23 cellular contexts compared by ENCODE assay signal in the genomic region with DNA sequence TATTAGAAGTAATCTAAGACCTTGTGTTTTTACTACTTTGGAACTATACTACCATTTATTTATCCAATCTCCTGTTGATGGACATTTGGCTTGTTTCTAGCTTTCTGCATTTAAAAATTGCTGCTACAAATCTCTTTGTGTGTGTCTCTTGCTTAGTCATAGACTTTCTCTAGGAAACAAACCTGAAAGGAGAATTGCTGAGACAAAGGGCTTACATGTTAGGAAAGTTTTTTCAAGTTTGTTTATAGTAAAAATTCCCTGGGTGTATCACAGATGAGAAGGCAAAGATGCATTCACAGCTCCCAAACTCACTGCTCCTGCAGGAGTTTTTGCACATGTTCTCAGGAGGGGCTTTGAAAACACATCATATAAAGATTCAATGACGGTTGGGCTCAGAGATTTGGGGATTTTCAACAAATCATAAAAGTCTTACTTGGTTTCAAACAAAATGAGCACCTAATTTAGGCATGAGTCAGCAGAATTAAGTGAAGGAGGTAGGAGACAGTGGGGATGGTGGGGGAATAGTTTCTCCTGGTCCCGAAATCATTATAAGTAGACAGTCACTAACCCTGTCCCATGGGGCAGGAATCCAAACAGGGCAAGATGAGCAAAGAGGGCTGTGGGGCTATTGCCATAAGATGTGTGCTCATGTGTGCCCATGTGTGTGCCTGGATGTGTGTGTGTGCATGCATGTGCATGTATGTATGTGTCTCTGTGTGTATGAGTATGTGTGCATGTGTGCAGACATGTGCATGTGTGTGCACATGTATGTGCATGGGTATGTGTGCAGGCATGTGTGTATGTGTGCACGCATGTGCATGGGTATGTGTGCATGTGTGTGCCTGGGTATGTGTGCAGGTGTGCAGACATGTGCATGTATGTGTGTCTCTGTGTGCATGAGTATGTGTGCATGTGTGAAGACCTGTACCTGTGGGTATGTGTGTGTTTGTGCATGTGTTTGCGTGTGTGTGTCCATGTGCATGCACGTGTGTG. TPM values are rescaled to one million over a fixed set of nuclear protein-coding genes. Genes with fewer than 3 reads are reported as not detected.
DNase-seq lines count a peak whose midpoint lies in the region; ATAC-seq, FAIRE-seq and TF ChIP-seq lines count a peak whose summit lies in the region.
"Had no signal": no experiment of that assay in that cellular context is flagged by ENCODE, and none has a peak within 500 bp of the region (broad histone marks: within the 10 kb centered on the region; RNA-seq: fewer than 3 reads in every experiment).

No MANE protein-coding gene starts in this region.

- H3K27ac ChIP-seq in HepG2 (ENCODE audit: extremely low read length, insufficient read depth, low read length) = no peak overlapping the region
- no peak overlapping the region for H3K27ac ChIP-seq in right lobe of liver
- H3K27ac ChIP-seq in K562 (ENCODE audit: extremely low read depth, low read depth, low read length) = no peak overlapping the region
- H3K27ac ChIP-seq: breast epithelium, C4-2B, epithelial cell of prostate, PC-9 had no signal

- no peak overlapping the region for H2AFZ ChIP-seq in HepG2 (ENCODE audit: low read length)
- no peak overlapping the region for H2AFZ ChIP-seq in K562 (ENCODE audit: low read depth, low read length)
- H2AFZ ChIP-seq: PC-9 had no signal

- no peak overlapping the region for H3K4me2 ChIP-seq in HepG2 (ENCODE audit: low read depth, low read length)
- no peak overlapping the region for H3K4me2 ChIP-seq in K562 (ENCODE audit: insufficient read depth, low read length)
- H3K4me2 ChIP-seq: PC-9 had no signal

- intact Hi-C loops in HepG2 (cut with micrococcal nuclease; ENCODE audit: unreplicated experiment) (no loop called here), right lobe of liver (cut with DNase I) (no loop called here), K562 (cut with micrococcal nuclease) (no loop called here)

- H3K9ac ChIP-seq in HepG2 (ENCODE audit: insufficient read depth, low read depth, low read length) = no peak overlapping the region
- no peak overlapping the region for H3K9ac ChIP-seq in K562 (ENCODE audit: insufficient read depth in 1 of 2, low read depth in 2 of 2, low read length in 2 of 2)

- DNase-seq in HepG2 (ENCODE audit: low spot score) = no peak
- no peak for DNase-seq in right lobe of liver
- DNase-seq in K562 (ENCODE audit: extremely low read depth in 1 of 4, low spot score in 3 of 4) = no peak
- peak; percentile 37 to 64 for DNase-seq in foreskin fibroblast
- no peak for DNase-seq in GM20000 (ENCODE audit: low spot score)
- no peak for DNase-seq in activated naive CD4-positive, alpha-beta T cell treated with anti-CD3 and anti-CD28 coated beads, Interleukin-2, amount 50 U/mL, for 16 hours
- DNase-seq in D341Med (ENCODE audit: low spot score) = no peak
- DNase-seq: 8988T; activated CD4-positive, alpha-beta memory T cell treated with anti-CD3 and anti-CD28 coated beads, Interleukin-2, amount 10 ng/mL, durations not matched to agents 7 days and 5 days; activated T-cell treated with anti-CD3 and anti-CD28 coated beads, Interleukin-2, amount 50 U/mL, for 48 hours; DMS 273 treated with DMSO at 0.1 percent for 48 hours; KG1; MV-4-11; NCI-H187; NCI-H748 treated with DMSO at 0.1 percent for 48 hours; PC-9; sigmoid colon; T-helper 2 cell had no signal

- ATAC-seq in HepG2 = no peak
- ATAC-seq in right lobe of liver = no peak
- no peak for ATAC-seq in K562
- no peak for ATAC-seq in HG03521 (IDR thresholded peaks at IDR 0.05; ENCODE audit: unreplicated experiment)
- ATAC-seq: activated naive CD4-positive, alpha-beta T cell treated with anti-CD3 and anti-CD28 coated beads, Interleukin-2, amount 50 U/mL, for 72 hours had no signal

- no peak for TF ChIP-seq POLR2A in HepG2 (IDR thresholded peaks at IDR 0.05; ENCODE audit: insufficient read depth in 1 of 2, low read depth in 2 of 2, low read length in 2 of 2)
- TF ChIP-seq POLR2A in right lobe of liver (IDR thresholded peaks at IDR 0.05) = no peak
- TF ChIP-seq POLR2A in K562 (conservative IDR thresholded peaks at IDR 0.05) = no peak

- TF ChIP-seq RAD21 in HepG2 (CRISPR knock-in tag; IDR thresholded peaks at IDR 0.05) (no peak), K562 (CRISPR knock-in tag; conservative IDR thresholded peaks at IDR 0.05 in 1 of 2, IDR thresholded peaks at IDR 0.05 in 1 of 2) (no peak)

- H4K20me1 ChIP-seq in HepG2 (ENCODE audit: insufficient read depth, low read length) (no peaks in the 10 kb centered on the region), K562 (replicated peaks; ENCODE audit: control insufficient read depth, insufficient read depth, low read length) (no peaks in the 10 kb centered on the region; the same call in 1 of the 2 replicates)

- in situ Hi-C loops in HepG2 (cut with HindIII; ENCODE audit: extremely low pct_ligation_motif_present, low pct_unique_long_range_greater_than_20kb) (no loop called here), K562 (cut with MboI) (no loop called here)

- H3K9me3 ChIP-seq in HepG2 (ENCODE audit: low read length) = no peaks in the 10 kb centered on the region
- no peaks in the 10 kb centered on the region for H3K9me3 ChIP-seq in right lobe of liver
- no peaks in the 10 kb centered on the region for H3K9me3 ChIP-seq in K562 (replicated peaks; ENCODE audit: control insufficient read depth, insufficient read depth, low read depth, low read length)
- H3K9me3 ChIP-seq: breast epithelium, sigmoid colon had no signal

- CTCF ChIA-PET in HepG2 (lab: Yijun Ruan, JAX; ENCODE audit: low intra/inter-chr PET ratio, low total read pairs) = no interaction called here
- CTCF ChIA-PET in K562 (lab: Yijun Ruan, JAX; ENCODE audit: low intra/inter-chr PET ratio) = no interaction called here

- 15% methylated on average over 5 of the region's 5 CpGs for WGBS in HepG2 (ENCODE audit: low lambda C conversion rate)
- 50% methylated on average over 4 of the region's 5 CpGs for WGBS in right lobe of liver (ENCODE audit: insufficient coverage, low coverage, low lambda C conversion rate, missing lambda C conversion rate)
- WGBS in K562 (ENCODE audit: insufficient coverage, low coverage, missing lambda C conversion rate) = 17% methylated on average over 5 of the region's 5 CpGs

- POLR2A ChIA-PET in HepG2 (lab: Yijun Ruan, JAX) (no interaction called here), K562 (lab: Yijun Ruan, JAX) (no interaction called here)

- peaks cover 4% of the 10 kb centered on the region for H3K9me1 ChIP-seq in K562 (ENCODE audit: control insufficient read depth, insufficient read depth, low read length)

- no peaks in the 10 kb centered on the region for H3K27me3 ChIP-seq in HepG2 (ENCODE audit: control insufficient read depth in 1 of 2, insufficient read depth in 2 of 2, low read length in 2 of 2)
- no peaks in the 10 kb centered on the region for H3K27me3 ChIP-seq in right lobe of liver
- no peaks in the 10 kb centered on the region for H3K27me3 ChIP-seq in K562 (ENCODE audit: control insufficient read depth in 2 of 2, insufficient read depth in 2 of 2, low read length in 2 of 2)
- H3K27me3 ChIP-seq: breast epithelium, sigmoid colon had no signal

- H3K79me2 ChIP-seq in HepG2 (ENCODE audit: insufficient read depth, low read length) = no peaks in the 10 kb centered on the region
- H3K79me2 ChIP-seq in K562 (ENCODE audit: control insufficient read depth, insufficient read depth, low read length) = no peaks in the 10 kb centered on the region

- no peak for TF ChIP-seq EP300 in HepG2 (IDR thresholded peaks at IDR 0.05; ENCODE audit: low read depth in 2 of 2, low read length in 2 of 2)
- TF ChIP-seq EP300 in HepG2 (CRISPR knock-in tag; IDR thresholded peaks at IDR 0.05; ENCODE audit: borderline replicate concordance) = no peak
- no peak for TF ChIP-seq EP300 in K562 (IDR thresholded peaks at IDR 0.05; ENCODE audit: low read length)

- H3K36me3 ChIP-seq in HepG2 (replicated peaks in 1 of 2; ENCODE audit: control insufficient read depth in 1 of 2, insufficient read depth in 2 of 2, low read length in 2 of 2) (no peaks in the 10 kb centered on the region), right lobe of liver (no peaks in the 10 kb centered on the region), K562 (ENCODE audit: control insufficient read depth, insufficient read depth, low read length) (no peaks in the 10 kb centered on the region)
- H3K36me3 ChIP-seq: breast epithelium, sigmoid colon had no signal

- H3K4me3 ChIP-seq in HepG2 (replicated peaks in 1 of 3; ENCODE audit: insufficient read depth in 1 of 3, low read depth in 2 of 3, low read length in 3 of 3) = no peak overlapping the region
- H3K4me3 ChIP-seq in right lobe of liver = no peak overlapping the region
- H3K4me3 ChIP-seq in K562 = no peak overlapping the region
- H3K4me3 ChIP-seq in foreskin fibroblast (ENCODE audit: low read depth in 1 of 2, low read length in 2 of 2) = no peak overlapping the region
- H3K4me3 ChIP-seq: breast epithelium, PC-9, sigmoid colon had no signal

- BruUV-seq in HepG2 (replicated peaks; lab: Mats Ljungman, UMichigan) (no TSS peak), K562 (replicated peaks; lab: Mats Ljungman, UMichigan) (no TSS peak)

- 0 out of 2 replicates have a peak, but pooled peaks cover under 1% of the 10 kb centered on the region for H3K4me1 ChIP-seq in HepG2 (ENCODE audit: insufficient read depth, low read length)
- no peaks in the 10 kb centered on the region for H3K4me1 ChIP-seq in right lobe of liver
- peaks cover 6 to 22% of the 10 kb centered on the region in 2 experiments; a peak in 4 of 5 replicates for H3K4me1 ChIP-seq in K562 (replicated peaks in 1 of 2; ENCODE audit: control insufficient read depth in 2 of 2, insufficient read depth in 2 of 2, low read length in 2 of 2)
- H3K4me1 ChIP-seq: breast epithelium had no signal

- FAIRE-seq in HepG2 (lab: Jason Lieb, UNC) (no peak), K562 (lab: Jason Lieb, UNC) (no peak)

- TF ChIP-seq CTCF in HepG2 (CRISPR knock-in tag; IDR thresholded peaks at IDR 0.05) (no peak), right lobe of liver (IDR thresholded peaks at IDR 0.05) (no peak), K562 (IDR thresholded peaks at IDR 0.05 in 2 of 3, conservative IDR thresholded peaks at IDR 0.05 in 1 of 3; ENCODE audit: insufficient read depth in 2 of 3, low read depth in 1 of 3, low read length in 3 of 3) (no peak), foreskin fibroblast (IDR thresholded peaks at IDR 0.05; ENCODE audit: low read depth, low read length) (no peak), GM20000 (IDR thresholded peaks at IDR 0.05; ENCODE audit: extremely low read depth, missing control alignments) (no peak)

RNA-seq across cellular contexts. Expression of a gene that starts 43.4 kb away (rescaled TPM):
- total RNA-seq in HepG2 (2016; rRNA removed; fragmentation: Illumina TruSeq; extraction: Trizol) (0.02 and 0.04 TPM in 2 replicates), right lobe of liver (1 to 10 TPM; 1.0 to 9.5 (median 5.0) TPM), K562 (2014; rRNA removed) (0.20 and 0.23 TPM in 2 replicates), K562 (2014; rRNA removed; fragmentation: Illumina TruSeq; extraction: Trizol) (0.22 and 0.26 TPM in 2 replicates), K562 (2015; rRNA removed; fragmentation: Illumina TruSeq; extraction: Trizol) (0.26 and 0.29 TPM in 2 replicates), K562 (2021) (0.31 and 0.33 TPM in 2 replicates)
- not detected in 2 replicates for total RNA-seq in HepG2 (2016; cell fraction: cytosol; rRNA removed; fragmentation: Illumina TruSeq; extraction: Trizol; ENCODE audit: low read depth)
- 0.04 and 0.06 TPM in 2 replicates for total RNA-seq in HepG2 (2016; cell fraction: insoluble cytoplasmic fraction; rRNA removed; fragmentation: Illumina TruSeq; extraction: Trizol)
- total RNA-seq in HepG2 (2016; cell fraction: membrane; rRNA removed; fragmentation: Illumina TruSeq; extraction: Trizol) = 0.03 TPM in 1 of 2 replicates, not detected in the other
- not detected in 2 replicates for total RNA-seq in HepG2 (2016; cell fraction: nucleus; rRNA removed; fragmentation: Illumina TruSeq; extraction: Trizol)
- polyA plus RNA-seq in HepG2 (2011; rRNA removed) (0.01 TPM in 1 of 2 replicates, not detected in the other), K562 (2011; rRNA removed) (0.38 and 2.0 TPM in 2 replicates), K562 (2014; fragmentation: Illumina TruSeq; extraction: Trizol) (0.31 and 0.43 TPM in 2 replicates), K562 (2014; fragmentation: Nextera tagmentation; extraction: Ambion mirVana) (under 1 TPM; 0.03 to 0.07 TPM), K562 (2014; rRNA removed) (0.36 and 0.85 TPM in 2 replicates)
- 0.03 TPM in 1 of 2 replicates, not detected in the other for polyA plus RNA-seq in HepG2 (2011; cell fraction: cytosol; rRNA removed)
- polyA plus RNA-seq in HepG2 (2011; cell fraction: nucleus; rRNA removed) = not detected in 2 replicates
- not detected in 2 replicates for polyA plus RNA-seq in HepG2 (2012)
- not detected in 2 replicates for polyA plus RNA-seq in HepG2 (2016; cell fraction: cytosol; fragmentation: Illumina TruSeq; extraction: Trizol; ENCODE audit: low read depth)
- 0.05 TPM in 1 of 2 replicates, not detected in the other for polyA plus RNA-seq in HepG2 (2016; cell fraction: insoluble cytoplasmic fraction; fragmentation: Illumina TruSeq; extraction: Trizol; ENCODE audit: low read depth)
- polyA plus RNA-seq in HepG2 (2016; cell fraction: membrane; fragmentation: Illumina TruSeq; extraction: Trizol; ENCODE audit: low read depth) = not detected in 2 replicates
- 0.09 TPM in 1 of 2 replicates, not detected in the other for polyA plus RNA-seq in HepG2 (2016; cell fraction: nucleus; fragmentation: Illumina TruSeq; extraction: Trizol; ENCODE audit: insufficient read depth, low read depth)
- polyA minus RNA-seq in HepG2 (2011; rRNA and poly(A)+ RNA removed; ENCODE audit: low replicate concordance) = 36.5 TPM in 1 of 2 replicates, not detected in the other
- polyA minus RNA-seq in HepG2 (2011; cell fraction: cytosol; rRNA and poly(A)+ RNA removed) = 0.09 TPM in 1 of 2 replicates, not detected in the other
- polyA minus RNA-seq in HepG2 (2011; cell fraction: nucleus; rRNA and poly(A)+ RNA removed) = 0.13 TPM in 1 of 2 replicates, not detected in the other
- total RNA-seq in K562 (2011; cell fraction: chromatin; rRNA removed; ENCODE audit: low replicate concordance) = 2.3 and 3.4 TPM in 2 replicates
- total RNA-seq in K562 (2011; cell fraction: nucleolus; rRNA removed) = 1.6 and 3.8 TPM in 2 replicates
- total RNA-seq in K562 (2011; cell fraction: nucleoplasm; rRNA removed) = 2.1 and 3.8 TPM in 2 replicates
- polyA plus RNA-seq in K562 (2011; cell fraction: cytosol; rRNA removed) = 0.44 and 2.0 TPM in 2 replicates
- polyA plus RNA-seq in K562 (2011; cell fraction: nucleus; rRNA removed) = 0.41 and 2.3 TPM in 2 replicates
- polyA plus RNA-seq in K562 (2012) = 0.37 and 0.39 TPM in 2 replicates
- 0.33 and 3.3 TPM in 2 replicates for polyA minus RNA-seq in K562 (2011; rRNA and poly(A)+ RNA removed)
- polyA minus RNA-seq in K562 (2011; cell fraction: cytosol; rRNA and poly(A)+ RNA removed) = 1.4 TPM in 1 of 2 replicates, not detected in the other
- 0.22 and 1.9 TPM in 2 replicates for polyA minus RNA-seq in K562 (2011; cell fraction: nucleus; rRNA and poly(A)+ RNA removed)
- total RNA-seq: activated CD4-positive, alpha-beta memory T cell treated with anti-CD3 and anti-CD28 coated beads, Interleukin-2, amount 10 ng/mL, durations not matched to agents 7 days and 5 days had no signal

Comparison
In these comparisons a context has a peak if more than half of its experiments do, and no peak if none do; other contexts are left out.
1. DNase-seq: peak in foreskin fibroblast (2 of 2); none in HepG2 (single experiment), right lobe of liver (0 of 3), K562 (0 of 4), GM20000 (single experiment), activated naive CD4-positive, alpha-beta T cell treated with anti-CD3 and anti-CD28 coated beads, Interleukin-2, amount 50 U/mL, for 16 hours (single experiment) and D341Med (single experiment).